8 cellular contexts compared by ENCODE assay signal in genomic region chr1:149849246-149849946, GRCh38. TPM values are rescaled to one million over a fixed set of nuclear protein-coding genes. Genes with fewer than 3 reads are reported as not detected.
A peak's percentile ranks its signal among the peaks of the same experiment; 100 is the strongest.
DNase-seq lines count a peak whose midpoint lies in the region; ATAC-seq lines count a peak whose summit lies in the region.

No MANE protein-coding gene starts in this region.

- H2BK12ac ChIP-seq in neuronal stem cell (ENCODE audit: low read length), result no peak overlapping the region

- peak overlapping the region; percentile 53 to 62 for H3K4me3 ChIP-seq in CD4-positive, alpha-beta memory T cell (ENCODE audit: low read length in 2 of 2)
- H3K4me3 ChIP-seq in duodenal mucosa (ENCODE audit: low read depth in 1 of 2, low read length in 2 of 2) (peak overlapping the region; percentile 84 to 86), neuronal stem cell (ENCODE audit: low read length in 2 of 2) (peak overlapping the region; percentile 66 to 79)

- peaks cover 56% of the 10 kb centered on the region for H3K4me1 ChIP-seq in CD4-positive, alpha-beta memory T cell (ENCODE audit: insufficient read depth, low read length)
- H3K4me1 ChIP-seq in duodenal mucosa (ENCODE audit: control insufficient read depth in 1 of 2, insufficient read depth in 2 of 2, low read length in 2 of 2), result peaks cover 38 to 46% of the 10 kb centered on the region in 2 donors
- H3K4me1 ChIP-seq in neuronal stem cell (ENCODE audit: control insufficient read depth in 2 of 2, insufficient read depth in 1 of 2, low read depth in 1 of 2, low read length in 2 of 2), result peaks cover 5 to 20% of the 10 kb centered on the region in 2 donors

- no peak overlapping the region for H2AFZ ChIP-seq in neuronal stem cell (ENCODE audit: low read length)

- H3K9me3 ChIP-seq in CD4-positive, alpha-beta memory T cell (ENCODE audit: control insufficient read depth in 1 of 2, low read length in 2 of 2), result no peaks in the 10 kb centered on the region
- H3K9me3 ChIP-seq in duodenal mucosa (ENCODE audit: control insufficient read depth in 1 of 2, low read length in 2 of 2) (no peaks in the 10 kb centered on the region), neuronal stem cell (replicated peaks in 1 of 2; ENCODE audit: control insufficient read depth in 2 of 2, insufficient read depth in 1 of 2, low read depth in 1 of 2, low read length in 2 of 2) (no peaks in the 10 kb centered on the region)

- no peaks in the 10 kb centered on the region for H3K9me3 Mint-ChIP-seq in CD4-positive, alpha-beta memory T cell

- H3K27me3 Mint-ChIP-seq in CD4-positive, alpha-beta memory T cell, result no peaks in the 10 kb centered on the region

- H4K8ac ChIP-seq in neuronal stem cell (ENCODE audit: low read depth, low read length), result no peak overlapping the region

- peaks cover 8 to 26% of the 10 kb centered on the region in 2 donors for H3K36me3 Mint-ChIP-seq in CD4-positive, alpha-beta memory T cell

- H3K4me1 Mint-ChIP-seq in CD4-positive, alpha-beta memory T cell, result peaks cover 44 to 58% (median 53%) of the 10 kb centered on the region in 4 donors

- no peak overlapping the region for H3K18ac ChIP-seq in neuronal stem cell (ENCODE audit: low read length)

- H3K4ac ChIP-seq in neuronal stem cell (ENCODE audit: low read length), result no peak overlapping the region

- no peak overlapping the region for H2BK120ac ChIP-seq in neuronal stem cell (ENCODE audit: low read depth, low read length)

- peak overlapping the region; percentile 86 to 97 (median 93) for H3K4me3 Mint-ChIP-seq in CD4-positive, alpha-beta memory T cell

- no peaks in the 10 kb centered on the region for H3K27me3 ChIP-seq in CD4-positive, alpha-beta memory T cell (ENCODE audit: insufficient read depth, low read length)
- H3K27me3 ChIP-seq in duodenal mucosa (ENCODE audit: control insufficient read depth in 1 of 2, insufficient read depth in 2 of 2, low read length in 2 of 2) (no peaks in the 10 kb centered on the region), neuronal stem cell (ENCODE audit: control insufficient read depth in 3 of 3, insufficient read depth in 3 of 3, low read depth in 1 of 3, low read length in 3 of 3) (no peaks in the 10 kb centered on the region)

- no peak overlapping the region for H4K91ac ChIP-seq in neuronal stem cell (ENCODE audit: low read depth, low read length, poor library complexity)

- no peaks in the 10 kb centered on the region for H3K36me3 ChIP-seq in CD4-positive, alpha-beta memory T cell (ENCODE audit: insufficient read depth, low read length)
- H3K36me3 ChIP-seq in duodenal mucosa (ENCODE audit: control insufficient read depth in 1 of 2, insufficient read depth in 2 of 2, low read length in 2 of 2) (peaks cover 0 to 6% of the 10 kb centered on the region in 2 donors), neuronal stem cell (replicated peaks in 1 of 2; ENCODE audit: control insufficient read depth in 2 of 2, insufficient read depth in 2 of 2, low read length in 2 of 2) (peaks cover 0 to 24% of the 10 kb centered on the region in 2 donors)

- H3K27ac Mint-ChIP-seq in CD4-positive, alpha-beta memory T cell, result peak overlapping the region; percentile 85 to 99 (median 91)

- H3K14ac ChIP-seq in neuronal stem cell (ENCODE audit: low read length), result no peak overlapping the region

- POLR2A ChIA-PET in CD4-positive, alpha-beta memory T cell (lab: Charles Lee; ENCODE audit: partially characterized antibody), result interaction anchor here (1.0 to 7.9 kb wide), 5 partner anchors 37 to 303 kb away, joined by 4 to 526 read pairs (median 5); partner anchors contain the start of genes BOLA1 and PLEKHO1

- H3K23ac ChIP-seq in neuronal stem cell (ENCODE audit: low read depth, low read length, poor library complexity), result no peak overlapping the region

- ATAC-seq in GM19328 (IDR thresholded peaks at IDR 0.05; ENCODE audit: unreplicated experiment) (no peak), GM18868 (IDR thresholded peaks at IDR 0.05; ENCODE audit: unreplicated experiment) (no peak), GM21723 (IDR thresholded peaks at IDR 0.05; ENCODE audit: unreplicated experiment) (no peak)

- no CpG with 5 or more reads among the region's 9 CpGs for WGBS in neuronal stem cell (ENCODE audit: extremely low coverage in 2 of 2, insufficient read length in 2 of 2, insufficient replicate concordance in 1 of 2), 2 donors

- DNase-seq in CD4-positive, alpha-beta memory T cell, result no peak
- peak; percentile 80 for DNase-seq in NAMALWA (ENCODE audit: low spot score)
- no peak for DNase-seq in neuronal stem cell (ENCODE audit: low spot score)
- DNase-seq in D341Med (ENCODE audit: low spot score), result no peak

- H3K27ac ChIP-seq in CD4-positive, alpha-beta memory T cell (ENCODE audit: low read depth, low read length), result peak overlapping the region; percentile 83
- H3K27ac ChIP-seq in duodenal mucosa (ENCODE audit: low read depth, low read length), result no peak overlapping the region
- H3K27ac ChIP-seq in neuronal stem cell (replicated peaks; ENCODE audit: low read length), result no peak overlapping the region

- peak overlapping the region; percentile 76 to 94 for H3K9ac ChIP-seq in duodenal mucosa (ENCODE audit: low read depth in 1 of 2, low read length in 2 of 2)
- H3K9ac ChIP-seq in neuronal stem cell (ENCODE audit: low read depth, low read length, poor library complexity), result no peak overlapping the region

- intact Hi-C loops in CD4-positive, alpha-beta memory T cell (cut with micrococcal nuclease), result no loop called here

- H2BK5ac ChIP-seq in neuronal stem cell (ENCODE audit: low read length), result no peak overlapping the region

- H3K4me2 ChIP-seq in neuronal stem cell (ENCODE audit: insufficient read depth, low read length, poor library complexity, severe bottlenecking), result peak overlapping the region; percentile 75

- no peak overlapping the region for H2BK15ac ChIP-seq in neuronal stem cell (ENCODE audit: low read length)

- peaks cover 6% of the 10 kb centered on the region for H3K79me1 ChIP-seq in neuronal stem cell (ENCODE audit: low read depth, low read length)

- no peak overlapping the region for H2AK5ac ChIP-seq in neuronal stem cell (ENCODE audit: low read depth, low read length)

- CTCF ChIA-PET in CD4-positive, alpha-beta memory T cell (lab: Charles Lee; ENCODE audit: partially characterized antibody), result interaction anchor here (1.7 to 2.6 kb wide), 2 partner anchors 35 to 38 kb away, joined by 5 to 15 read pairs; a partner anchor contains a TSS

RNA-seq across cellular contexts. Expression of gene BOLA1, which starts 50.0 kb away (rescaled TPM):
- 10 to 100 TPM; 25.2 TPM for total RNA-seq in CD4-positive, alpha-beta memory T cell
- 10 to 100 TPM; 25.2 to 31.4 TPM for polyA plus RNA-seq in CD4-positive, alpha-beta memory T cell
- 9.8 TPM for polyA plus RNA-seq in neuronal stem cell (2013, experiment 1 of 2)
- 9.9 TPM for polyA plus RNA-seq in neuronal stem cell (2013, experiment 2 of 2)
